Comparison of ENCODE assay signal across 1 cellular context in the genomic region with DNA sequence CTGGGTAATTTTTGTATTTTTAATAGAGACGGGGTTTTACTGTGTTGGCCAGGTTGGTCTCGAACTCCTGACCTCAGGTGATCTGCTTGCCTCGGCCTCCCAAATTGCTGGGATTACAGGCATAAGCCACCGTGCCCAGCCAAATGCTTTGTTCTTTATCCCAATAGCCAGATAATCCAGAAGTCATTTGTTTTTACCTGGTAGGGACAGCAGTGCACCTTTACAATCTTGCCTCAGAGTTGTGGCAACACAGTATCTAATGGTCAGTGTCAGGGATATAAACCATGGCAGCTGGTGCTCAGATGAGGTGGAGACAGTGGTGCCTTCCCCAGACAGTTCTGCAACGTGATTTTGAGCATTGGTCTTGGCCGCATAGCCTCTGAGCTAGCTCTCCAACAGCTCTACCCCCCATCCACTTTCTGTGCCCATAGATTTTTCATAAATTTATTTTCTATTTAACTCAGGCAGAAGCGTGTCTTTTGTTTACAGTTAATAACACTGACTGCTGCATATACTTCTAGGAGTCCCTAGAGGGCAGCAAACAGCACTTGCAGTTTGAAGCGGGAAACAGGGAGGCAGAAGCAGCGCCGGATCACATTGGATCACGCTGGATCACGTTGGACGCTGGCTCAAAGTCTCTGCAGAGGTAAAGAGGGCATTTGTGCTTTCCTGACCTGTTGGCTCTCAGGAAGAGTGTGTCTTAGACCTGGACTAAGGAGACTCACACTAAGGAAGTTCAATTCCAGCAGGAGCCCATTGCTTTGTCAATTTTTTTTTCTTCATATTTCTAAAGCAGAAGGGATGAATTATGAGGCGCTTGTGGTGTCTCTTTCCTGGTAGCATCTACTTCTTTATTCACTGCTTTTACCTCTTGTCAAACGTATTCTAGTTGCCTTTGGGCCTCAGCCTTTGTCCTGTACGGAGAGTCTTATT.
TF ChIP-seq lines count a peak whose summit lies in the region.

No MANE protein-coding gene starts in this region.

TF ChIP-seq in endothelial cell of umbilical vein, 7 proteins besides CTCF, POLR2A, EP300 and RAD21:
- TF ChIP-seq FOS (IDR thresholded peaks at IDR 0.05; ENCODE audit: borderline replicate concordance, insufficient read depth, low read length) (no peak), MYC (IDR thresholded peaks at IDR 0.05; ENCODE audit: low read depth, low read length) (no peak), EZH2 (IDR thresholded peaks at IDR 0.05; ENCODE audit: borderline replicate concordance, low read depth, low read length, severe bottlenecking) (no peak), JUN (IDR thresholded peaks at IDR 0.05; ENCODE audit: borderline replicate concordance, insufficient read depth, insufficient read length, low read depth) (no peak), GATA2 (IDR thresholded peaks at IDR 0.05; ENCODE audit: insufficient read depth, insufficient read length, low read depth, low read length) (no peak), POLR2AphosphoS5 (IDR thresholded peaks at IDR 0.05; ENCODE audit: insufficient read depth, low read depth, low read length) (no peak)
- TF ChIP-seq, protein P1, sequence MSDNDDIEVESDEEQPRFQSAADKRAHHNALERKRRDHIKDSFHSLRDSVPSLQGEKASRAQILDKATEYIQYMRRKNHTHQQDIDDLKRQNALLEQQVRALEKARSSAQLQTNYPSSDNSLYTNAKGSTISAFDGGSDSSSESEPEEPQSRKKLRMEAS (IDR thresholded peaks at IDR 0.05; ENCODE audit: insufficient read depth, insufficient read length) = no peak
